21 cellular contexts compared by ENCODE assay signal in genomic region chr10:80268266-80268665, GRCh38. TPM values are rescaled to one million over a fixed set of nuclear protein-coding genes. Genes with fewer than 3 reads are reported as not detected.
"Had no signal": no experiment of that assay in that cellular context is flagged by ENCODE, and none has a peak within 500 bp of the region (broad histone marks: within the 10 kb centered on the region; RNA-seq: fewer than 3 reads in every experiment).

No MANE protein-coding gene starts in this region.

- DNase-seq: activated B cell treated with CpG ODN at 0.5 μM for 24 hours; activated CD4-positive, alpha-beta T cell treated with anti-CD3 and anti-CD28 coated beads for 4 hours; activated CD4-positive, alpha-beta T cell treated with anti-CD3 and anti-CD28 coated beads, Interleukin-2, amount 50 U/mL, for 48 hours; activated effector memory CD4-positive, alpha-beta T cell treated with Interleukin-2 at 50 U/mL for 16 hours; activated naive CD4-positive, alpha-beta T cell treated with anti-CD3 and anti-CD28 coated beads for 36 hours; activated naive CD8-positive, alpha-beta T cell treated with anti-CD3 and anti-CD28 coated beads, Interleukin-2, amount 10 ng/mL, durations not matched to agents 7 days and 5 days; activated T-cell treated with anti-CD3 and anti-CD28 coated beads, Interleukin-2, amount 50 U/mL, for 72 hours; amniotic stem cell; colonic mucosa; dorsolateral prefrontal cortex; immature natural killer cell; naive thymus-derived CD4-positive, alpha-beta T cell; retina; spleen; stimulated activated CD4-positive, alpha-beta T cell treated with anti-CD3 and anti-CD28 coated beads, Interleukin-4, amount 100 ng/mL, for 24 hours; stimulated activated naive CD8-positive, alpha-beta T cell treated with anti-CD3 and anti-CD28 coated beads, Interleukin-15, Interleukin-2, amounts not matched to agents 100 U/mL and 50 U/mL, for 24 hours; T1000; upper lobe of right lung had no signal

RNA-seq across cellular contexts. Expression of gene MAT1A, which starts 21.2 kb away (rescaled TPM):
- total RNA-seq: activated B cell treated with CpG ODN at 0.5 μM for 24 hours; activated naive CD4-positive, alpha-beta T cell treated with anti-CD3 and anti-CD28 coated beads for 36 hours; activated naive CD8-positive, alpha-beta T cell treated with anti-CD3 and anti-CD28 coated beads, Interleukin-2, amount 10 ng/mL, durations not matched to agents 7 days and 5 days; activated T-cell treated with anti-CD3 and anti-CD28 coated beads, Interleukin-2, amount 50 U/mL, for 72 hours; esophagus muscularis mucosa; naive thymus-derived CD4-positive, alpha-beta T cell; osteocyte; subcutaneous adipose tissue had no signal
